2 cellular contexts compared by ENCODE assay signal in genomic region chr10:1040133-1040532, GRCh38.
TF ChIP-seq lines count a peak whose summit lies in the region.

No MANE protein-coding gene starts in this region.

TF ChIP-seq in HCT116, 20 proteins besides CTCF, POLR2A, EP300 and RAD21:
- TF ChIP-seq EZH2phosphoT487 (IDR thresholded peaks at IDR 0.05; ENCODE audit: borderline replicate concordance), result no peak
- TF ChIP-seq ZNF274 (IDR thresholded peaks at IDR 0.05; ENCODE audit: low read depth, low read length), result no peak
- no peak for TF ChIP-seq MAX (IDR thresholded peaks at IDR 0.05)
- no peak for TF ChIP-seq ATF3 (IDR thresholded peaks at IDR 0.05)
- no peak for TF ChIP-seq ZFX (IDR thresholded peaks at IDR 0.05)
- TF ChIP-seq SP1 (IDR thresholded peaks at IDR 0.05; ENCODE audit: low read depth), result no peak
- TF ChIP-seq FOSL1 (IDR thresholded peaks at IDR 0.05; ENCODE audit: low read depth), result no peak

TF ChIP-seq in K562, 482 proteins besides CTCF, POLR2A, EP300 and RAD21:
- TF ChIP-seq THRB (CRISPR knock-in tag; conservative IDR thresholded peaks at IDR 0.05) (no peak), FIP1L1 (IDR thresholded peaks at IDR 0.05; ENCODE audit: low read depth, low read length, poor library complexity, severe bottlenecking) (no peak), SREBF2 (CRISPR knock-in tag; IDR thresholded peaks at IDR 0.05) (no peak), USF2 (CRISPR knock-in tag; IDR thresholded peaks at IDR 0.05) (no peak), ZNF589 (CRISPR knock-in tag; IDR thresholded peaks at IDR 0.05; ENCODE audit: low read depth) (no peak), NUFIP1 (IDR thresholded peaks at IDR 0.05; ENCODE audit: partially characterized antibody) (no peak), ZNF217 (CRISPR knock-in tag; IDR thresholded peaks at IDR 0.05) (no peak), FOXK2 (conservative IDR thresholded peaks at IDR 0.05 in 1 of 2, IDR thresholded peaks at IDR 0.05 in 1 of 2; ENCODE audit: low read depth in 2 of 2) (no peak), CTCFL (IDR thresholded peaks at IDR 0.05; ENCODE audit: borderline replicate concordance, insufficient read depth, low read depth, low read length, poor library complexity, severe bottlenecking) (no peak), CBFB (CRISPR knock-in tag; IDR thresholded peaks at IDR 0.05) (no peak), ZNF518B (CRISPR knock-in tag; IDR thresholded peaks at IDR 0.05) (no peak), PPARD (CRISPR knock-in tag; IDR thresholded peaks at IDR 0.05) (no peak), MCM5 (IDR thresholded peaks at IDR 0.05; ENCODE audit: low read depth) (no peak), FOXA3 (CRISPR knock-in tag; conservative IDR thresholded peaks at IDR 0.05 in 1 of 2, IDR thresholded peaks at IDR 0.05 in 1 of 2) (no peak), SMARCC2 (IDR thresholded peaks at IDR 0.05; ENCODE audit: low read depth) (no peak), NR1H2 (CRISPR knock-in tag; IDR thresholded peaks at IDR 0.05) (no peak)
